ENCODE assay signal across 21 cellular contexts in genomic region chr20:51889466-51889865, GRCh38.
"Had no signal": no experiment of that assay in that cellular context is flagged by ENCODE, and none has a peak within 500 bp of the region (broad histone marks: within the 10 kb centered on the region; RNA-seq: fewer than 3 reads in every experiment).

No MANE protein-coding gene starts in this region.

- H3K4me1 Mint-ChIP-seq: central memory CD8-positive, alpha-beta T cell; naive thymus-derived CD4-positive, alpha-beta T cell; stimulated activated naive B cell treated with anti-CD40 and anti-IgM and Interleukin-4, amounts not matched to agents 10 μg/mL and 1 μg/mL and 100 μg/mL, for 72 hours had no signal

- FAIRE-seq: islet of Langerhans, urothelium cell line had no signal

- H3K36me3 Mint-ChIP-seq: naive thymus-derived CD4-positive, alpha-beta T cell; stimulated activated naive B cell treated with anti-CD40 and anti-IgM and Interleukin-4, amounts not matched to agents 10 μg/mL and 1 μg/mL and 100 μg/mL, for 72 hours had no signal

- H3K36me3 ChIP-seq: brain microvascular endothelial cell, thyroid gland had no signal

- H3K4me3 Mint-ChIP-seq: central memory CD8-positive, alpha-beta T cell; naive thymus-derived CD4-positive, alpha-beta T cell; stimulated activated naive B cell treated with anti-CD40 and anti-IgM and Interleukin-4, amounts not matched to agents 10 μg/mL and 1 μg/mL and 100 μg/mL, for 72 hours; T-helper 2 cell treated with Interferon-gamma antibody and Interleukin-4, amounts not matched to agents 5 μg/mL and 100 μg/mL, for 36 hours had no signal

- ATAC-seq: left colon; mucosa of descending colon; naive thymus-derived CD4-positive, alpha-beta T cell; right cardiac atrium; stimulated activated naive B cell treated with anti-CD40 and anti-IgM and Interleukin-4, amounts not matched to agents 10 μg/mL and 1 μg/mL and 100 μg/mL, for 72 hours had no signal

- H3K4me3 ChIP-seq: mucosa of descending colon, skin epidermis, thyroid gland had no signal

- H3K9me3 Mint-ChIP-seq: central memory CD8-positive, alpha-beta T cell; stimulated activated naive B cell treated with anti-CD40 and anti-IgM and Interleukin-4, amounts not matched to agents 10 μg/mL and 1 μg/mL and 100 μg/mL, for 72 hours; T-helper 2 cell treated with Interferon-gamma antibody and Interleukin-4, amounts not matched to agents 5 μg/mL and 100 μg/mL, for 36 hours had no signal

- H3K27ac Mint-ChIP-seq: naive thymus-derived CD4-positive, alpha-beta T cell; progenitor cell of endocrine pancreas; stimulated activated naive B cell treated with anti-CD40 and anti-IgM and Interleukin-4, amounts not matched to agents 10 μg/mL and 1 μg/mL and 100 μg/mL, for 72 hours; T-helper 2 cell treated with Interferon-gamma antibody and Interleukin-4, amounts not matched to agents 5 μg/mL and 100 μg/mL, for 36 hours had no signal

- H3K4me1 ChIP-seq: thyroid gland had no signal

- DNase-seq: activated naive CD4-positive, alpha-beta T cell; activated T-cell treated with anti-CD3 and anti-CD28 coated beads for 4 hours; anterior cingulate cortex; brain microvascular endothelial cell; effector CD8-positive, alpha-beta T cell; foreskin fibroblast; left colon; mucosa of descending colon; naive thymus-derived CD4-positive, alpha-beta T cell; occipital lobe; right cardiac atrium; stimulated activated CD4-positive, alpha-beta T cell treated with anti-CD3 and anti-CD28 coated beads, Interleukin-15, amount 100 ng/mL, for 24 hours; stimulated activated CD4-positive, alpha-beta T cell treated with anti-CD3 and anti-CD28 coated beads, Interleukin-4, amount 100 ng/mL, for 1 hour; stimulated activated naive B cell treated with anti-CD40 and anti-IgM and Interleukin-4, amounts not matched to agents 10 μg/mL and 1 μg/mL and 100 μg/mL, for 72 hours; thyroid gland had no signal

- H3K9me3 ChIP-seq: mucosa of descending colon, thyroid gland had no signal

- H3K27me3 Mint-ChIP-seq: central memory CD8-positive, alpha-beta T cell; progenitor cell of endocrine pancreas; stimulated activated naive B cell treated with anti-CD40 and anti-IgM and Interleukin-4, amounts not matched to agents 10 μg/mL and 1 μg/mL and 100 μg/mL, for 72 hours had no signal

- H3K27ac ChIP-seq: brain microvascular endothelial cell, skin epidermis, thyroid gland had no signal
